24 cellular contexts compared by ENCODE assay signal in the genomic region with DNA sequence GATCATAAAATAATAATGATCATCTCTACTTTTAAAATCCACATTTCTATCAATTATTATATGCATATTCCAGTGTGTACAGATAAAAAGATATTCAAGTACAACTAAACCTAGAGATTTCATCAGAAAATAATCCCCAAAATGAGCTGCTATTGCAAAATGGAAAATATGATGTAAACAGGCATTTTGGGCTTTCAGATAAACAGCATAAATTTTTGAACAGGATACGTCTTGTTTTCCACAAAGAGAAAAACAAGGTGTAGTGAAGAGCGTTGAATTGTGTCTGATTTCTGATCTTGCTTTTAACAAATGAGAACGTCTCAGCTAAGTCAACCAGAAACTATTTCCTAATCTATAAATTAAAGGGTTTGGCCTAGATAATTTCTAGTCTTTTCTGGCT.
"Had no signal": no experiment of that assay in that cellular context is flagged by ENCODE, and none has a peak within 500 bp of the region (broad histone marks: within the 10 kb centered on the region; RNA-seq: fewer than 3 reads in every experiment).

No MANE protein-coding gene starts in this region.

- DNase-seq: Kasumi-1, MM.1S, NCI-H1092 treated with DMSO at 0.1 percent for 48 hours, NCI-H1436, NCI-H187, NCI-H2029, NCI-H2081 treated with DMSO at 0.1 percent for 48 hours, NCI-H2171, NCI-H226, NCI-H446, NCI-H510A, NCI-H524 treated with DMSO at 0.1 percent for 48 hours, NCI-H69, NCI-H774, OCI-M1, PC-9, Peyer's patch, SHP77 treated with DMSO at 0.1 percent for 48 hours, SJCRH30 had no signal

- H3K4me1 ChIP-seq: Peyer's patch had no signal

- H3K9me3 ChIP-seq: Peyer's patch, SJCRH30 had no signal

- H2AFZ ChIP-seq: PC-9 had no signal

- H3K27ac ChIP-seq: HL-60, KMS-11, PC-9, Peyer's patch, SJCRH30 had no signal

- H3K27me3 ChIP-seq: Peyer's patch, SJCRH30 had no signal

- H3K36me3 ChIP-seq: Peyer's patch, SJCRH30 had no signal

- H3K4me2 ChIP-seq: KMS-11, PC-9 had no signal

- ATAC-seq: K562, Right ventricle myocardium inferior, SK-N-SH treated with all-trans-retinoic acid at 6 μM for 48 hours had no signal

- H3K4me3 ChIP-seq: K562, PC-9, Peyer's patch, SJCRH30 had no signal

- H3K9ac ChIP-seq: KMS-11 had no signal
